In the genomic region with DNA sequence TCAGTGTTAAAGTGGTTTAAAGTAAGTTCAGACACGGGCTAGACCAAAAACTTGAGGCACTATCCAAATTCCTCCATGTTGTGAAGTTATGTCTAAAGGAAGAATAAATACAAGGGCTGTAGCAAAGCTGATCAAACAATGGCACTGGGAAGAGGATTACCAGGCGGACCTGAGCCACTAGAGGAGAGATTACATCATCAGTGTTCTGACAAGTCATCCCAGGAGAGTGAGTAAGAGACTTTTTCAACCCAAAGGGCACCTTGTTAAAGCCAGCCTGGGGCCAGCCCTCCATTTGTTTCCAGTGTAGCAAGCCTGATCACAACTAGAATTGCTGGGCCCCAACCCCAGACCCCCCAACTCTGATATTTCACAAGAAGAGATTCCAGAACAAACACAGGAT, we compare ENCODE assay signal across 1 cellular context.
TF ChIP-seq lines count a peak whose summit lies in the region.

No MANE protein-coding gene starts in this region.

TF ChIP-seq in HepG2, 621 proteins besides CTCF, POLR2A, EP300 and RAD21 (continued from another document):
- TF ChIP-seq, protein P1, sequence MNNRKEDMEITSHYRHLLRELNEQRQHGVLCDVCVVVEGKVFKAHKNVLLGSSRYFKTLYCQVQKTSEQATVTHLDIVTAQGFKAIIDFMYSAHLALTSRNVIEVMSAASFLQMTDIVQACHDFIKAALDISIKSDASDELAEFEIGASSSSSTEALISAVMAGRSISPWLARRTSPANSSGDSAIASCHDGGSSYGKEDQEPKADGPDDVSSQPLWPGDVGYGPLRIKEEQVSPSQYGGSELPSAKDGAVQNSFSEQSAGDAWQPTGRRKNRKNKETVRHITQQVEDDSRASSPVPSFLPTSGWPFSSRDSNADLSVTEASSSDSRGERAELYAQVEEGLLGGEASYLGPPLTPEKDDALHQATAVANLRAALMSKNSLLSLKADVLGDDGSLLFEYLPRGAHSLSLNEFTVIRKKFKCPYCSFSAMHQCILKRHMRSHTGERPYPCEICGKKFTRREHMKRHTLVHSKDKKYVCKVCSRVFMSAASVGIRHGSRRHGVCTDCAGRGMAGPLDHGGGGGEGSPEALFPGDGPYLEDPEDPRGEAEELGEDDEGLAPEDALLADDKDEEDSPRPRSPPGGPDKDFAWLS (CRISPR knock-in tag; IDR thresholded peaks at IDR 0.05; ENCODE audit: borderline replicate concordance): no peak
